Comparison of ENCODE assay signal across 2 cellular contexts in the genomic region with DNA sequence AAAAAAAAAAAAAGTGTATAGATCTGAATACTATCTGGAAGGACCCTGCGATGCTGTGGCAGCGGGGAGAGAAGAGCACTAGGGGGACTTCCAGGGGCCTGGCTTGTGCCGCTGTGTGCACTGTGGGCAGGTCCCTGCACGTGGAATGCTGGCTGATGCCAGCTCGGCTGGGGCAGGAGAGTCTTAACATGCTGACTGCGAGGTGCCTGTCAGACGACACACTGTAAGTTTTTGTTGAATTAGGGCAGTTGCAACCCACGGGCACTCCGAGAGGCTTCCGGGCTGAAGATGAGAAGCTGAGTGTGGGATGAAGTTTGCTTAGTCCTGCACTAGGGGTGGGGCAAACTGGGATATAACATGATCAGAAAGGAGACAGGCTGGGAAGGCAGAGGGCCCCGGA.
TF ChIP-seq lines count a peak whose summit lies in the region.

No MANE protein-coding gene starts in this region.

TF ChIP-seq in HepG2, 621 proteins besides CTCF, POLR2A, EP300 and RAD21:
- no peak for TF ChIP-seq ZFP1 (CRISPR knock-in tag; IDR thresholded peaks at IDR 0.05)
- TF ChIP-seq AHR (CRISPR knock-in tag; IDR thresholded peaks at IDR 0.05) = no peak
- TF ChIP-seq NR1H2 (CRISPR knock-in tag; IDR thresholded peaks at IDR 0.05; ENCODE audit: borderline replicate concordance, low read depth) = no peak
- no peak for TF ChIP-seq MTF2 (CRISPR knock-in tag; IDR thresholded peaks at IDR 0.05; ENCODE audit: borderline replicate concordance)
- no peak for TF ChIP-seq ZNF451 (CRISPR knock-in tag; IDR thresholded peaks at IDR 0.05)
- no peak for TF ChIP-seq MBNL3 (CRISPR knock-in tag; conservative IDR thresholded peaks at IDR 0.05)

TF ChIP-seq in WTC11, 78 proteins besides CTCF, POLR2A, EP300 and RAD21:
- TF ChIP-seq JAZF1 (CRISPR knock-in tag; IDR thresholded peaks at IDR 0.05) (no peak), TEAD4 (CRISPR knock-in tag; IDR thresholded peaks at IDR 0.05) (no peak), CBFB (CRISPR knock-in tag; IDR thresholded peaks at IDR 0.05; ENCODE audit: low read depth) (no peak)
